ENCODE assay signal across 16 cellular contexts in genomic region chr5:172857982-172858381, GRCh38. TPM values are rescaled to one million over a fixed set of nuclear protein-coding genes. Genes with fewer than 3 reads are reported as not detected.
DNase-seq lines count a peak whose midpoint lies in the region; ATAC-seq and TF ChIP-seq lines count a peak whose summit lies in the region.
"Had no signal": no experiment of that assay in that cellular context is flagged by ENCODE, and none has a peak within 500 bp of the region (broad histone marks: within the 10 kb centered on the region; RNA-seq: fewer than 3 reads in every experiment).

No MANE protein-coding gene starts in this region.

- H3K4me3 ChIP-seq in esophagus (ENCODE audit: low read depth in 1 of 2, low read length in 2 of 2), result no peak overlapping the region
- H3K4me3 ChIP-seq in uterus, result no peak overlapping the region

- no peak overlapping the region for H3K4me3 Mint-ChIP-seq in nephron progenitor cell
- H3K4me3 Mint-ChIP-seq: activated T-cell treated with anti-CD3 and anti-CD28 coated beads, Interleukin-2, amount 50 U/mL, for 4 hours had no signal

- H3K36me3 ChIP-seq in esophagus (ENCODE audit: control insufficient read depth in 2 of 2, insufficient read depth in 2 of 2, low read length in 1 of 2), result peaks cover 0 to 6% of the 10 kb centered on the region in 2 donors
- no peaks in the 10 kb centered on the region for H3K36me3 ChIP-seq in uterus

- intact Hi-C loops in Right ventricle myocardium superior (cut with DNase I), result loop anchor here (5.0 kb wide), 1 partner anchor 44 kb away; no protein-coding TSS in a partner anchor
- intact Hi-C loops in cardiac septum (cut with DNase I), result loop anchor here (1.0 to 5.0 kb wide), 2 partner anchors 86 to 141 kb away; no protein-coding TSS in a partner anchor
- intact Hi-C loops in uterus (cut with DNase I; ENCODE audit: low total_unique reads), result no loop called here

- ATAC-seq in Right ventricle myocardium superior (ENCODE audit: poor library complexity), result no peak
- ATAC-seq: activated T-cell treated with anti-CD3 and anti-CD28 coated beads, Interleukin-2, amount 50 U/mL, for 4 hours had no signal

- TF ChIP-seq POLR2A in uterus (IDR thresholded peaks at IDR 0.05), result no peak

- H3K36me3 Mint-ChIP-seq in nephron progenitor cell (ENCODE audit: low read depth), result no peaks in the 10 kb centered on the region

- no peaks in the 10 kb centered on the region for H3K9me3 Mint-ChIP-seq in nephron progenitor cell
- H3K9me3 Mint-ChIP-seq: activated T-cell treated with anti-CD3 and anti-CD28 coated beads, Interleukin-2, amount 50 U/mL, for 4 hours had no signal

- H3K9me3 ChIP-seq in esophagus (ENCODE audit: control insufficient read depth in 2 of 2, insufficient read depth in 1 of 2, low read depth in 1 of 2, low read length in 1 of 2) (no peaks in the 10 kb centered on the region), uterus (no peaks in the 10 kb centered on the region)

- H3K27ac ChIP-seq in esophagus (ENCODE audit: low read depth in 2 of 2, low read length in 1 of 2) (peak overlapping the region; percentile 95 to 99), uterus (peak overlapping the region; percentile 86 to 93)

- H3K27ac Mint-ChIP-seq in nephron progenitor cell, result peak overlapping the region; percentile 77

- H3K4me1 ChIP-seq in esophagus (ENCODE audit: control insufficient read depth in 2 of 2, insufficient read depth in 2 of 2, low read length in 1 of 2), result peaks cover 15 to 64% of the 10 kb centered on the region in 2 donors
- H3K4me1 ChIP-seq in uterus, result peaks cover 45 to 47% of the 10 kb centered on the region in 2 donors

- DNase-seq in Right ventricle myocardium superior, result peak; percentile 29
- DNase-seq in cardiac septum (ENCODE audit: low spot score), result no peak
- DNase-seq in nephron progenitor cell, result no peak
- DNase-seq in uterus, result peak in 1 of 2 donors; percentile 15
- no peak for DNase-seq in dedifferentiated amniotic fluid mesenchymal stem cell (ENCODE audit: extremely low spot score)
- no peak for DNase-seq in islet precursor cell
- DNase-seq in GM20000 (ENCODE audit: low spot score), result no peak
- DNase-seq: activated CD4-positive, CD25-positive, alpha-beta regulatory T cell; activated T-cell treated with anti-CD3 and anti-CD28 coated beads, Interleukin-2, amount 50 U/mL, for 4 hours; MM.1S; NCI-H510A; nucleus accumbens; SIG-M5; stimulated activated CD4-positive, alpha-beta T cell treated with anti-CD3 and anti-CD28 coated beads, Interleukin-2, amount 100 ng/mL, for 48 hours; stimulated activated naive CD4-positive, alpha-beta T cell treated with Interleukin-2 at 50 U/mL for 16 hours had no signal

- no peak for TF ChIP-seq CTCF in nephron progenitor cell (IDR thresholded peaks at IDR 0.05)
- no peak for TF ChIP-seq CTCF in uterus (IDR thresholded peaks at IDR 0.05)
- no peak for TF ChIP-seq CTCF in GM20000 (IDR thresholded peaks at IDR 0.05; ENCODE audit: extremely low read depth, missing control alignments)

- H3K27me3 ChIP-seq in esophagus (ENCODE audit: control insufficient read depth in 1 of 2, insufficient read depth in 2 of 2, low read length in 2 of 2) (no peaks in the 10 kb centered on the region), uterus (no peaks in the 10 kb centered on the region)

- H3K27me3 Mint-ChIP-seq in nephron progenitor cell (ENCODE audit: low read depth, poor library complexity), result no peaks in the 10 kb centered on the region

- H3K4me1 Mint-ChIP-seq in nephron progenitor cell, result peaks cover 61% of the 10 kb centered on the region

- WGBS in esophagus, 2 donors, result 92 to 93% methylated on average over 7 of the region's 7 CpGs

RNA-seq across cellular contexts. Expression of gene ERGIC1, which starts 23.9 kb away (rescaled TPM):
- 75.5 TPM for total RNA-seq in Right ventricle myocardium superior
- total RNA-seq in cardiac septum, result 76.9 TPM
- 10 to 100 TPM; 45.2 to 47.1 TPM for polyA plus RNA-seq in esophagus
- total RNA-seq in uterus, result 100 to 1,000 TPM in 1 of 4 donors, 10 to 100 TPM in 3; 34.8 to 130 (median 67.7) TPM
